10 cellular contexts compared by ENCODE assay signal in genomic region chr1:193539731-193540459, GRCh38.
DNase-seq lines count a peak whose midpoint lies in the region; ATAC-seq and TF ChIP-seq lines count a peak whose summit lies in the region.
"Had no signal": no experiment of that assay in that cellular context is flagged by ENCODE, and none has a peak within 500 bp of the region (broad histone marks: within the 10 kb centered on the region; RNA-seq: fewer than 3 reads in every experiment).

No MANE protein-coding gene starts in this region.

- no peak for TF ChIP-seq EP300 in esophagus muscularis mucosa (IDR thresholded peaks at IDR 0.05)

- H3K27me3 Mint-ChIP-seq in activated naive CD4-positive, alpha-beta T cell treated with anti-CD3 and anti-CD28 coated beads, Interleukin-2, amount 50 U/mL, for 24 hours: no peaks in the 10 kb centered on the region

- whole genome bisulfite sequencing in esophagus muscularis mucosa: 85% methylated on average over 7 of the region's 7 CpGs

- intact Hi-C loops in esophagus muscularis mucosa (cut with DNase I): no loop called here

- H3K4me1 ChIP-seq in esophagus muscularis mucosa: no peaks in the 10 kb centered on the region

- H3K36me3 ChIP-seq in GM06990 (ENCODE audit: control insufficient read depth, insufficient read depth, low read length) (no peaks in the 10 kb centered on the region), esophagus muscularis mucosa (no peaks in the 10 kb centered on the region)

- H3K4me1 Mint-ChIP-seq in activated naive CD4-positive, alpha-beta T cell treated with anti-CD3 and anti-CD28 coated beads, Interleukin-2, amount 50 U/mL, for 24 hours: peaks cover 64% of the 10 kb centered on the region

- DNase-seq in GM06990 (ENCODE audit: extremely low read depth, insufficient read length) (peak; percentile 19), GM20000 (ENCODE audit: low spot score) (peak; percentile 9), cortex of kidney (lab: John Stamatoyannopoulos, UW) (no peak), esophagus muscularis mucosa (ENCODE audit: extremely low spot score) (no peak), anterior cingulate cortex (lab: John Stamatoyannopoulos, UW) (no peak), cerebellar nuclear complex (lab: John Stamatoyannopoulos, UW) (no peak)
- DNase-seq: DND-41, Karpas-422 had no signal

- H3K27ac Mint-ChIP-seq in activated naive CD4-positive, alpha-beta T cell treated with anti-CD3 and anti-CD28 coated beads, Interleukin-2, amount 50 U/mL, for 24 hours: peak overlapping the region; percentile 95

- H3K27me3 ChIP-seq in GM06990 (replicated peaks; ENCODE audit: control insufficient read depth, insufficient read depth, low read length) (no peaks in the 10 kb centered on the region), esophagus muscularis mucosa (no peaks in the 10 kb centered on the region)

- no peak overlapping the region for H3K27ac ChIP-seq in esophagus muscularis mucosa (replicated peaks in 1 of 4)

- TF ChIP-seq CTCF in GM06990 (IDR thresholded peaks at IDR 0.05; ENCODE audit: insufficient read depth, low read length, poor library complexity, severe bottlenecking): no peak
- TF ChIP-seq CTCF in GM20000 (IDR thresholded peaks at IDR 0.05; ENCODE audit: extremely low read depth, missing control alignments): no peak
- no peak for TF ChIP-seq CTCF in esophagus muscularis mucosa (IDR thresholded peaks at IDR 0.05)

- peak overlapping the region; percentile 82 for H3K4me3 Mint-ChIP-seq in activated naive CD4-positive, alpha-beta T cell treated with anti-CD3 and anti-CD28 coated beads, Interleukin-2, amount 50 U/mL, for 24 hours

- no peaks in the 10 kb centered on the region for H3K36me3 Mint-ChIP-seq in activated naive CD4-positive, alpha-beta T cell treated with anti-CD3 and anti-CD28 coated beads, Interleukin-2, amount 50 U/mL, for 24 hours

- TF ChIP-seq POLR2A in esophagus muscularis mucosa (IDR thresholded peaks at IDR 0.05; ENCODE audit: low read depth): no peak

- peak overlapping the region; percentile 59 for H3K4me3 ChIP-seq in GM06990 (replicated peaks; ENCODE audit: low read depth, low read length)
- H3K4me3 ChIP-seq in esophagus muscularis mucosa: no peak overlapping the region

- peak; percentile 52 for ATAC-seq in HG03280 (IDR thresholded peaks at IDR 0.05; ENCODE audit: unreplicated experiment)

- H3K9me3 ChIP-seq in esophagus muscularis mucosa: no peaks in the 10 kb centered on the region

- H3K9me3 Mint-ChIP-seq in activated naive CD4-positive, alpha-beta T cell treated with anti-CD3 and anti-CD28 coated beads, Interleukin-2, amount 50 U/mL, for 24 hours: no peaks in the 10 kb centered on the region

Comparison
In these comparisons a context has a peak if more than half of its experiments do, and no peak if none do; other contexts are left out.
1. DNase-seq: peak in GM06990 (single experiment) and GM20000 (single experiment); none in cortex of kidney (single experiment), esophagus muscularis mucosa (single experiment), anterior cingulate cortex (0 of 58) and cerebellar nuclear complex (0 of 2).